Comparison of ENCODE assay signal across 18 cellular contexts in the genomic region with DNA sequence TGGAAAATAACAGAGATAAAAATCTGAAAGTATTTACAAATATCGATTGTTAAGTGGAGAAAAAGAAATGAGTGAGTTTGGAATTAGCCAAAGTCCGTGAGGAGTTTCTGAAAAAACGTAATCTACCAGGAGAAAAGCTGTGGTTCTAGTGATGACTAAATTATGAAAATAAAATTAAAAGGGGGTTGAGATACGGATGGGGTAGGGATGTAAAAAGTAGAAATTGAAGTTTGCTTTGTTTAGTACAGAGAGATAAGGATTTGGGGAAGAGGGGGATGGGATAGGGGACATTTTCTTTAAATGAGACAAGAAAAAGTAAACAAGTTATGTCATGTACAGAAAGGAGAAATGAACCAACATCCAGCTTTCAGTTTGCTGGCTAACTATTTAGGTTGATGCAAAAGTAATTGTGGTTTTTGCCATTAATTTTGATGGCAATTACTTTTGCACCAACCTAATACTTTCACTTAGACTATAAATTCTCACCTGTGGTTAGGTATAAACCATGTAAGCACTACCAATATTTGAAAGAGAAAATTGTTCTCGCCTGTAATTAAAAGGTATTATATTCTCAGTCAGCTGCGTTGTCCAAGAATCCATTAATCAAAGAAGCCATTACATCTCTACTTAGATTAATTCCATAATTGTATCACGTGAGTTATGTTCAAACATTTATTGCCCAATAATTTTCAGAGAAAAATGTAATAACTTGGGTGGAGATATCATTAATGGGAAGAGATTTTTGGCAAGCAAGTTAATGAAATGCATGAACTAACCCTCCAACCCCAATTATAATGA.
"Had no signal": no experiment of that assay in that cellular context is flagged by ENCODE, and none has a peak within 500 bp of the region (broad histone marks: within the 10 kb centered on the region; RNA-seq: fewer than 3 reads in every experiment).

No MANE protein-coding gene starts in this region.

- DNase-seq: activated CD4-positive, alpha-beta T cell treated with anti-CD3 and anti-CD28 coated beads for 4 hours; activated CD8-positive, alpha-beta T cell treated with anti-CD3 and anti-CD28 coated beads for 36 hours; activated naive CD4-positive, alpha-beta T cell; activated naive CD8-positive, alpha-beta T cell treated with anti-CD3 and anti-CD28 coated beads for 36 hours; activated T-cell treated with anti-CD3 and anti-CD28 coated beads, Interleukin-2, amount 50 U/mL, for 1 hour; amniotic stem cell; dorsolateral prefrontal cortex; endodermal cell; foreskin melanocyte; glutamatergic neuron; nephron progenitor cell; stimulated activated naive B cell treated with anti-CD40 and anti-IgM and Interleukin-4, amounts not matched to agents 10 μg/mL and 1 μg/mL and 100 μg/mL, for 72 hours; T-helper 2 cell had no signal

- H3K4me3 Mint-ChIP-seq: activated CD8-positive, alpha-beta T cell treated with anti-CD3 and anti-CD28 coated beads for 36 hours; activated naive CD8-positive, alpha-beta T cell treated with anti-CD3 and anti-CD28 coated beads for 36 hours; activated T-helper 17 cell treated with anti-CD3 and anti-CD28 coated beads, Interleukin-2, amount 50 U/mL, for 72 hours; endodermal cell; mesothelial cell of epicardium; nephron progenitor cell; stimulated activated naive B cell treated with anti-CD40 and anti-IgM and Interleukin-4, amounts not matched to agents 10 μg/mL and 1 μg/mL and 100 μg/mL, for 72 hours had no signal

- H3K9me3 Mint-ChIP-seq: activated CD8-positive, alpha-beta T cell treated with anti-CD3 and anti-CD28 coated beads for 36 hours; activated naive CD8-positive, alpha-beta T cell treated with anti-CD3 and anti-CD28 coated beads for 36 hours; activated T-helper 17 cell treated with anti-CD3 and anti-CD28 coated beads, Interleukin-2, amount 50 U/mL, for 72 hours; mesothelial cell of epicardium had no signal

- H3K27ac Mint-ChIP-seq: activated CD8-positive, alpha-beta T cell treated with anti-CD3 and anti-CD28 coated beads for 36 hours; activated naive CD8-positive, alpha-beta T cell treated with anti-CD3 and anti-CD28 coated beads for 36 hours; activated T-helper 17 cell treated with anti-CD3 and anti-CD28 coated beads, Interleukin-2, amount 50 U/mL, for 72 hours; endodermal cell; mesothelial cell of epicardium; stimulated activated naive B cell treated with anti-CD40 and anti-IgM and Interleukin-4, amounts not matched to agents 10 μg/mL and 1 μg/mL and 100 μg/mL, for 72 hours had no signal

- H3K27me3 ChIP-seq: upper lobe of left lung had no signal

- ATAC-seq: activated CD8-positive, alpha-beta T cell treated with anti-CD3 and anti-CD28 coated beads for 36 hours; activated T-helper 17 cell treated with anti-CD3 and anti-CD28 coated beads, Interleukin-2, amount 50 U/mL, for 72 hours; stimulated activated naive B cell treated with anti-CD40 and anti-IgM and Interleukin-4, amounts not matched to agents 10 μg/mL and 1 μg/mL and 100 μg/mL, for 72 hours had no signal

- H3K27me3 Mint-ChIP-seq: activated CD8-positive, alpha-beta T cell treated with anti-CD3 and anti-CD28 coated beads for 36 hours; stimulated activated naive B cell treated with anti-CD40 and anti-IgM and Interleukin-4, amounts not matched to agents 10 μg/mL and 1 μg/mL and 100 μg/mL, for 72 hours had no signal

- H3K36me3 ChIP-seq: thoracic aorta, upper lobe of left lung had no signal

- H3K4me3 ChIP-seq: thoracic aorta, upper lobe of left lung had no signal

- H3K4me1 ChIP-seq: upper lobe of left lung had no signal

- H3K4me1 Mint-ChIP-seq: activated naive CD8-positive, alpha-beta T cell treated with anti-CD3 and anti-CD28 coated beads for 36 hours; activated T-helper 17 cell treated with anti-CD3 and anti-CD28 coated beads, Interleukin-2, amount 50 U/mL, for 72 hours; endodermal cell; stimulated activated naive B cell treated with anti-CD40 and anti-IgM and Interleukin-4, amounts not matched to agents 10 μg/mL and 1 μg/mL and 100 μg/mL, for 72 hours had no signal

- H3K27ac ChIP-seq: dorsolateral prefrontal cortex, epithelial cell of prostate, thoracic aorta, upper lobe of left lung had no signal

- H3K36me3 Mint-ChIP-seq: activated naive CD8-positive, alpha-beta T cell treated with anti-CD3 and anti-CD28 coated beads for 36 hours; mesothelial cell of epicardium; stimulated activated naive B cell treated with anti-CD40 and anti-IgM and Interleukin-4, amounts not matched to agents 10 μg/mL and 1 μg/mL and 100 μg/mL, for 72 hours had no signal

- H3K9me3 ChIP-seq: thoracic aorta, upper lobe of left lung had no signal
